In genomic region chr7:577971-578370, GRCh38 we compare ENCODE assay signal across 20 cellular contexts. TPM values are rescaled to one million over a fixed set of nuclear protein-coding genes. Genes with fewer than 3 reads are reported as not detected.
"Had no signal": no experiment of that assay in that cellular context is flagged by ENCODE, and none has a peak within 500 bp of the region (broad histone marks: within the 10 kb centered on the region; RNA-seq: fewer than 3 reads in every experiment).

No MANE protein-coding gene starts in this region.

- ATAC-seq: foreskin keratinocyte; left lung; naive thymus-derived CD4-positive, alpha-beta T cell; pancreas; stimulated activated naive B cell treated with anti-CD40 and anti-IgM and Interleukin-4, amounts not matched to agents 10 μg/mL and 1 μg/mL and 100 μg/mL, for 72 hours; upper lobe of right lung had no signal

- H3K27ac Mint-ChIP-seq: activated CD4-positive, alpha-beta memory T cell treated with anti-CD3 and anti-CD28 coated beads, Interleukin-2, amount 10 ng/mL, durations not matched to agents 7 days and 5 days; activated naive CD8-positive, alpha-beta T cell treated with anti-CD3 and anti-CD28 coated beads, Interleukin-2, amount 10 ng/mL, durations not matched to agents 7 days and 5 days; activated T-cell treated with anti-CD3 and anti-CD28 coated beads, Interleukin-2, amount 50 U/mL, for 24 hours; activated T-helper 2 cell treated with anti-CD3 and anti-CD28 coated beads, Interferon-gamma antibody, Interleukin-2, Interleukin-4, amounts not matched to agents 10 μg/mL and 5 μg/mL and 100 μg/mL, durations not matched to agents 14 hours and 24 hours and 36 hours; naive thymus-derived CD4-positive, alpha-beta T cell; stimulated activated naive B cell treated with anti-CD40 and anti-IgM and Interleukin-4, amounts not matched to agents 10 μg/mL and 1 μg/mL and 100 μg/mL, for 72 hours had no signal

- H3K27me3 Mint-ChIP-seq: activated CD4-positive, alpha-beta memory T cell treated with anti-CD3 and anti-CD28 coated beads, Interleukin-2, amount 10 ng/mL, durations not matched to agents 7 days and 5 days; activated naive CD8-positive, alpha-beta T cell treated with anti-CD3 and anti-CD28 coated beads, Interleukin-2, amount 10 ng/mL, durations not matched to agents 7 days and 5 days; activated T-cell treated with anti-CD3 and anti-CD28 coated beads, Interleukin-2, amount 50 U/mL, for 24 hours; naive thymus-derived CD4-positive, alpha-beta T cell; stimulated activated naive B cell treated with anti-CD40 and anti-IgM and Interleukin-4, amounts not matched to agents 10 μg/mL and 1 μg/mL and 100 μg/mL, for 72 hours had no signal

- H3K36me3 ChIP-seq: cardiac muscle cell, neutrophil, pancreas, upper lobe of right lung had no signal

- H3K27me3 ChIP-seq: cardiac muscle cell, foreskin keratinocyte, left lung, neutrophil, pancreas, sigmoid colon, upper lobe of right lung had no signal

- H3K4me3 Mint-ChIP-seq: activated CD4-positive, alpha-beta memory T cell treated with anti-CD3 and anti-CD28 coated beads, Interleukin-2, amount 10 ng/mL, durations not matched to agents 7 days and 5 days; activated naive CD8-positive, alpha-beta T cell treated with anti-CD3 and anti-CD28 coated beads, Interleukin-2, amount 10 ng/mL, durations not matched to agents 7 days and 5 days; activated T-cell treated with anti-CD3 and anti-CD28 coated beads, Interleukin-2, amount 50 U/mL, for 24 hours; stimulated activated naive B cell treated with anti-CD40 and anti-IgM and Interleukin-4, amounts not matched to agents 10 μg/mL and 1 μg/mL and 100 μg/mL, for 72 hours had no signal

- DNase-seq: activated CD4-positive, alpha-beta memory T cell treated with anti-CD3 and anti-CD28 coated beads, Interleukin-2, amount 10 ng/mL, durations not matched to agents 7 days and 5 days; activated CD4-positive, alpha-beta T cell treated with anti-CD3 and anti-CD28 coated beads for 48 hours; activated CD4-positive, CD25-positive, alpha-beta regulatory T cell; activated naive CD4-positive, alpha-beta T cell treated with Interleukin-2 at 50 U/mL for 16 hours; activated naive CD8-positive, alpha-beta T cell treated with anti-CD3 and anti-CD28 coated beads, Interleukin-2, amount 10 ng/mL, durations not matched to agents 7 days and 5 days; activated T-cell treated with anti-CD3 and anti-CD28 coated beads, Interleukin-2, amount 50 U/mL, for 24 hours; amygdala; foreskin keratinocyte; hippocampal formation; naive thymus-derived CD4-positive, alpha-beta T cell; sigmoid colon; stimulated activated naive B cell treated with anti-CD40 and anti-IgM and Interleukin-4, amounts not matched to agents 10 μg/mL and 1 μg/mL and 100 μg/mL, for 72 hours; T-helper 9 cell; upper lobe of right lung had no signal

- H3K9me3 ChIP-seq: left lung, neutrophil, pancreas, sigmoid colon, upper lobe of right lung had no signal

- H3K4me3 ChIP-seq: cardiac muscle cell, left lung, pancreas, sigmoid colon, upper lobe of right lung had no signal

- H3K9me3 Mint-ChIP-seq: activated CD4-positive, alpha-beta memory T cell treated with anti-CD3 and anti-CD28 coated beads, Interleukin-2, amount 10 ng/mL, durations not matched to agents 7 days and 5 days; activated T-helper 2 cell treated with anti-CD3 and anti-CD28 coated beads, Interferon-gamma antibody, Interleukin-2, Interleukin-4, amounts not matched to agents 10 μg/mL and 5 μg/mL and 100 μg/mL, durations not matched to agents 14 hours and 24 hours and 36 hours; naive thymus-derived CD4-positive, alpha-beta T cell had no signal

- H3K4me1 ChIP-seq: foreskin keratinocyte, left lung, pancreas, upper lobe of right lung had no signal

- H3K27ac ChIP-seq: cardiac muscle cell, epithelial cell of prostate, foreskin keratinocyte, left lung, neutrophil, pancreas, sigmoid colon, upper lobe of right lung had no signal

RNA-seq across cellular contexts. Expression of gene PDGFA, which starts 58.3 kb away (rescaled TPM):
- polyA plus RNA-seq: naive thymus-derived CD4-positive, alpha-beta T cell had no signal
